ENCODE assay signal across 1 cellular context in the genomic region with DNA sequence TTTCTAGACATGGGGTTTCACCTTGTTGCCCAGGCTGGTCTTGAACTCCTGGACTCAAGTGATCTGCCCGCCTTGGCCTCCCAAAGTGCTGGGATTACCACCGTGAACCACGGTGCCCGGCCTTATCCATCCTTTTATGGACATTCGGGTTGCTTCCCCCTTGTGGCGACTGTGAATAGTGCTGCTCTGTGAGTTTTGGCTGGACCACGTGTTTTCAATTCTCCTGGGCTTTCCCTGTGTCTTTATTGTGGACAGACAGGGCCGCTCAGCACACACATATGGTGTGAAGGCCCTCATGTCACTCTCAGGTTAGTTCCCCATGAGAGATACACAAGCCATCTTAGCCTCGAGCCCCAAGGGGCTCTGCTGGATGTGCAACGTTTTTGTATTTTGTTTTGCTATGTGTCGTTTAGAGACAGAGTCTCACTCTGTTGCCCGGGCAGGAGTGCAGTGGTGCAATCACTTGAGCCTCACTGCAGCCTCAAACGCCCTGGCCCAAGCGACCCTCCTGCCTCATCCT.
A peak's percentile ranks its signal among the peaks of the same experiment; 100 is the strongest.
TF ChIP-seq lines count a peak whose summit lies in the region.

No MANE protein-coding gene starts in this region.

TF ChIP-seq in HepG2, 621 proteins besides CTCF, POLR2A, EP300 and RAD21 (continued from another document and continues in another):
- TF ChIP-seq, protein P1, sequence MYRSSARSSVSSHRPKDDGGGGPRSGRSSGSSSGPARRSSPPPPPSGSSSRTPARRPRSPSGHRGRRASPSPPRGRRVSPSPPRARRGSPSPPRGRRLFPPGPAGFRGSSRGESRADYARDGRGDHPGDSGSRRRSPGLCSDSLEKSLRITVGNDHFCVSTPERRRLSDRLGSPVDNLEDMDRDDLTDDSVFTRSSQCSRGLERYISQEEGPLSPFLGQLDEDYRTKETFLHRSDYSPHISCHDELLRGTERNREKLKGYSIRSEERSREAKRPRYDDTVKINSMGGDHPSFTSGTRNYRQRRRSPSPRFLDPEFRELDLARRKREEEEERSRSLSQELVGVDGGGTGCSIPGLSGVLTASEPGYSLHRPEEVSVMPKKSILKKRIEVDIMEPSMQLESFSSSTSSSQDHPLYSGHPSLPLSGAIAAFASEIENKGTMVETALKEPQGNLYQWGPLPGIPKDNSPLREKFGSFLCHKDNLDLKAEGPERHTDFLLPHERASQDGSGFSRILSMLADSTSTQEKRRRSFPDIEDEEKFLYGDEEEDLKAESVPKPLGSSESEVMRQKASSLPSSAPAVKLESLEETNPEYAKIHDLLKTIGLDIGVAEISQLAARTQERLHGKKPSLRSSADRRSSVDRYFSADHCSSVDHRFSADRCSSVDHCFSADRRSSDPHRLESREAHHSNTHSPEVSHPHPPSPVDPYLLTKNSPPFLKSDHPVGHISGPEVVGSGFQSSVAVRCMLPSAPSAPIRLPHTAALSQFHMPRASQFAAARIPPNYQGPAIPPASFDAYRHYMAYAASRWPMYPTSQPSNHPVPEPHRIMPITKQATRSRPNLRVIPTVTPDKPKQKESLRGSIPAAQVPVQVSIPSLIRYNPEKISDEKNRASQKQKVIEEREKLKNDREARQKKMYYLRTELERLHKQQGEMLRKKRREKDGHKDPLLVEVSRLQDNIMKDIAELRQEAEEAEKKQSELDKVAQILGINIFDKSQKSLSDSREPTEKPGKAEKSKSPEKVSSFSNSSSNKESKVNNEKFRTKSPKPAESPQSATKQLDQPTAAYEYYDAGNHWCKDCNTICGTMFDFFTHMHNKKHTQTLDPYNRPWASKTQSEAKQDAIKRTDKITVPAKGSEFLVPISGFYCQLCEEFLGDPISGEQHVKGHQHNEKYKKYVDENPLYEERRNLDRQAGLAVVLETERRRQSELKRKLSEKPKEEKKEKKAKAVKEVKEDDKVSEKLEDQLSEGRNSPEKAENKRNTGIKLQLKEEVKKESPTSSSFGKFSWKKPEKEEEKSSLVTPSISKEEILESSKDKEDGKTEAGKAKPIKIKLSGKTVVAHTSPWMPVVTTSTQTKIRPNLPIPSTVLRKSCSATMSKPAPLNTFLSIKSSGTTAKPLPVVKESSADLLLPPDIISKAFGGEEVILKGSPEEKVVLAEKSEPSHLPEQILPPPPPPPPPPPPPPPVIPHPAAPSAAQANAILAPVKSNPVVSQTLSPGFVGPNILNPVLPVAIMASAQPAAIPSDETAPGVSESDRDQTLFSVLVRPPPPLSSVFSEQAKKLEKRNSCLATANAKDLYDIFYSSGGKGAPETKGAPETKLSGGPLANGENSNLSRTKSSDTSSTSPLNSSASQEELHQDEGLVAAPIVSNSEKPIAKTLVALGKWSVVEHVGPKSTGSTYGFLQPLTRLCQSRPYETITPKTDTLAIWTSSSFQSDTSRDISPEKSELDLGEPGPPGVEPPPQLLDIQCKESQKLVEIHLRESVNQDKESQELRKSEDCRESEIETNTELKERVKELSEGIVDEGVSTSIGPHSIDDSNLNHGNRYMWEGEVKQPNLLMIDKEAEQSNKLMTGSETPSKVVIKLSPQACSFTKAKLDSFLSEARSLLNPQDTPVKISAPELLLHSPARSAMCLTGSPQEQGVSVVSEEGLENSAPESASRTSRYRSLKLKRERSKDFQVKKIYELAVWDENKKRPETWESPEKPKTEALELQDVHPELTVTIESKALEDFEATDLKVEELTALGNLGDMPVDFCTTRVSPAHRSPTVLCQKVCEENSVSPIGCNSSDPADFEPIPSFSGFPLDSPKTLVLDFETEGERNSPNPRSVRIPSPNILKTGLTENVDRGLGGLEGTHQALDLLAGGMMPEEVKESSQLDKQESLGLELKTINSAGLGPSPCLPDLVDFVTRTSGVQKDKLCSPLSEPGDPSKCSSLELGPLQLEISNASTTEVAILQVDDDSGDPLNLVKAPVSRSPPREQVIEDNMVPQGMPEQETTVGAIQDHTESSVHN (CRISPR knock-in tag; IDR thresholded peaks at IDR 0.05): peak; percentile 48; the same call in 1 of the 2 replicates
- TF ChIP-seq HNF1A (IDR thresholded peaks at IDR 0.05; ENCODE audit: low read depth) (no peak), HNF1A (CRISPR knock-in tag; IDR thresholded peaks at IDR 0.05; ENCODE audit: borderline replicate concordance) (no peak), ZNF432 (CRISPR knock-in tag; IDR thresholded peaks at IDR 0.05; ENCODE audit: borderline replicate concordance) (no peak), SAP130 (CRISPR knock-in tag; IDR thresholded peaks at IDR 0.05; ENCODE audit: low read depth) (peak; percentile 79), TMF1 (CRISPR knock-in tag; IDR thresholded peaks at IDR 0.05; ENCODE audit: low read depth) (no peak), IRF2 (CRISPR knock-in tag; IDR thresholded peaks at IDR 0.05) (peak; percentile 53; the same call in 1 of the 2 replicates), ZNF619 (CRISPR knock-in tag; IDR thresholded peaks at IDR 0.05) (no peak), MTA3 (CRISPR knock-in tag; IDR thresholded peaks at IDR 0.05) (no peak), ZNF224 (CRISPR knock-in tag; IDR thresholded peaks at IDR 0.05) (no peak), PHF20 (CRISPR knock-in tag; IDR thresholded peaks at IDR 0.05) (no peak), ZSCAN20 (CRISPR knock-in tag; IDR thresholded peaks at IDR 0.05; ENCODE audit: borderline replicate concordance) (no peak), ZSCAN22 (CRISPR knock-in tag; IDR thresholded peaks at IDR 0.05) (no peak), DR1 (CRISPR knock-in tag; IDR thresholded peaks at IDR 0.05) (no peak), SKI (IDR thresholded peaks at IDR 0.05; ENCODE audit: partially characterized antibody) (no peak), ZNF10 (CRISPR knock-in tag; IDR thresholded peaks at IDR 0.05; ENCODE audit: borderline replicate concordance, low read depth) (no peak), ZNF460 (CRISPR knock-in tag; IDR thresholded peaks at IDR 0.05; ENCODE audit: borderline replicate concordance) (no peak), MTF1 (CRISPR knock-in tag; IDR thresholded peaks at IDR 0.05) (no peak), SUZ12 (IDR thresholded peaks at IDR 0.05; ENCODE audit: low read depth, low read length) (no peak), ZNF766 (CRISPR knock-in tag; IDR thresholded peaks at IDR 0.05; ENCODE audit: borderline replicate concordance) (no peak), ZSCAN25 (CRISPR knock-in tag; IDR thresholded peaks at IDR 0.05) (no peak), HNRNPH1 (optimal IDR thresholded peaks at IDR 0.05; ENCODE audit: low read depth, low read length) (no peak), HDAC1 (CRISPR knock-in tag; IDR thresholded peaks at IDR 0.05) (no peak), ZNF562 (CRISPR knock-in tag; IDR thresholded peaks at IDR 0.05; ENCODE audit: borderline replicate concordance) (no peak), PLRG1 (conservative IDR thresholded peaks at IDR 0.05) (no peak), GFI1 (CRISPR knock-in tag; IDR thresholded peaks at IDR 0.05; ENCODE audit: borderline replicate concordance) (no peak), ZNF614 (CRISPR knock-in tag; IDR thresholded peaks at IDR 0.05; ENCODE audit: borderline replicate concordance) (no peak), ZFAT (CRISPR knock-in tag; conservative IDR thresholded peaks at IDR 0.05) (no peak), ZNF629 (CRISPR knock-in tag; conservative IDR thresholded peaks at IDR 0.05) (no peak)
- TF ChIP-seq, protein P2, sequence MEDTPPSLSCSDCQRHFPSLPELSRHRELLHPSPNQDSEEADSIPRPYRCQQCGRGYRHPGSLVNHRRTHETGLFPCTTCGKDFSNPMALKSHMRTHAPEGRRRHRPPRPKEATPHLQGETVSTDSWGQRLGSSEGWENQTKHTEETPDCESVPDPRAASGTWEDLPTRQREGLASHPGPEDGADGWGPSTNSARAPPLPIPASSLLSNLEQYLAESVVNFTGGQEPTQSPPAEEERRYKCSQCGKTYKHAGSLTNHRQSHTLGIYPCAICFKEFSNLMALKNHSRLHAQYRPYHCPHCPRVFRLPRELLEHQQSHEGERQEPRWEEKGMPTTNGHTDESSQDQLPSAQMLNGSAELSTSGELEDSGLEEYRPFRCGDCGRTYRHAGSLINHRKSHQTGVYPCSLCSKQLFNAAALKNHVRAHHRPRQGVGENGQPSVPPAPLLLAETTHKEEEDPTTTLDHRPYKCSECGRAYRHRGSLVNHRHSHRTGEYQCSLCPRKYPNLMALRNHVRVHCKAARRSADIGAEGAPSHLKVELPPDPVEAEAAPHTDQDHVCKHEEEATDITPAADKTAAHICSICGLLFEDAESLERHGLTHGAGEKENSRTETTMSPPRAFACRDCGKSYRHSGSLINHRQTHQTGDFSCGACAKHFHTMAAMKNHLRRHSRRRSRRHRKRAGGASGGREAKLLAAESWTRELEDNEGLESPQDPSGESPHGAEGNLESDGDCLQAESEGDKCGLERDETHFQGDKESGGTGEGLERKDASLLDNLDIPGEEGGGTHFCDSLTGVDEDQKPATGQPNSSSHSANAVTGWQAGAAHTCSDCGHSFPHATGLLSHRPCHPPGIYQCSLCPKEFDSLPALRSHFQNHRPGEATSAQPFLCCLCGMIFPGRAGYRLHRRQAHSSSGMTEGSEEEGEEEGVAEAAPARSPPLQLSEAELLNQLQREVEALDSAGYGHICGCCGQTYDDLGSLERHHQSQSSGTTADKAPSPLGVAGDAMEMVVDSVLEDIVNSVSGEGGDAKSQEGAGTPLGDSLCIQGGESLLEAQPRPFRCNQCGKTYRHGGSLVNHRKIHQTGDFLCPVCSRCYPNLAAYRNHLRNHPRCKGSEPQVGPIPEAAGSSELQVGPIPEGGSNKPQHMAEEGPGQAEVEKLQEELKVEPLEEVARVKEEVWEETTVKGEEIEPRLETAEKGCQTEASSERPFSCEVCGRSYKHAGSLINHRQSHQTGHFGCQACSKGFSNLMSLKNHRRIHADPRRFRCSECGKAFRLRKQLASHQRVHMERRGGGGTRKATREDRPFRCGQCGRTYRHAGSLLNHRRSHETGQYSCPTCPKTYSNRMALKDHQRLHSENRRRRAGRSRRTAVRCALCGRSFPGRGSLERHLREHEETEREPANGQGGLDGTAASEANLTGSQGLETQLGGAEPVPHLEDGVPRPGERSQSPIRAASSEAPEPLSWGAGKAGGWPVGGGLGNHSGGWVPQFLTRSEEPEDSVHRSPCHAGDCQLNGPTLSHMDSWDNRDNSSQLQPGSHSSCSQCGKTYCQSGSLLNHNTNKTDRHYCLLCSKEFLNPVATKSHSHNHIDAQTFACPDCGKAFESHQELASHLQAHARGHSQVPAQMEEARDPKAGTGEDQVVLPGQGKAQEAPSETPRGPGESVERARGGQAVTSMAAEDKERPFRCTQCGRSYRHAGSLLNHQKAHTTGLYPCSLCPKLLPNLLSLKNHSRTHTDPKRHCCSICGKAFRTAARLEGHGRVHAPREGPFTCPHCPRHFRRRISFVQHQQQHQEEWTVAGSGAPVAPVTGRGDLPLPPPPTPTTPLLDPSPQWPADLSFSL (CRISPR knock-in tag; IDR thresholded peaks at IDR 0.05): no peak
- TF ChIP-seq, protein P3, sequence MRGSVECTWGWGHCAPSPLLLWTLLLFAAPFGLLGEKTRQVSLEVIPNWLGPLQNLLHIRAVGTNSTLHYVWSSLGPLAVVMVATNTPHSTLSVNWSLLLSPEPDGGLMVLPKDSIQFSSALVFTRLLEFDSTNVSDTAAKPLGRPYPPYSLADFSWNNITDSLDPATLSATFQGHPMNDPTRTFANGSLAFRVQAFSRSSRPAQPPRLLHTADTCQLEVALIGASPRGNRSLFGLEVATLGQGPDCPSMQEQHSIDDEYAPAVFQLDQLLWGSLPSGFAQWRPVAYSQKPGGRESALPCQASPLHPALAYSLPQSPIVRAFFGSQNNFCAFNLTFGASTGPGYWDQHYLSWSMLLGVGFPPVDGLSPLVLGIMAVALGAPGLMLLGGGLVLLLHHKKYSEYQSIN (CRISPR knock-in tag; IDR thresholded peaks at IDR 0.05; ENCODE audit: borderline replicate concordance): no peak
- TF ChIP-seq, protein P4, sequence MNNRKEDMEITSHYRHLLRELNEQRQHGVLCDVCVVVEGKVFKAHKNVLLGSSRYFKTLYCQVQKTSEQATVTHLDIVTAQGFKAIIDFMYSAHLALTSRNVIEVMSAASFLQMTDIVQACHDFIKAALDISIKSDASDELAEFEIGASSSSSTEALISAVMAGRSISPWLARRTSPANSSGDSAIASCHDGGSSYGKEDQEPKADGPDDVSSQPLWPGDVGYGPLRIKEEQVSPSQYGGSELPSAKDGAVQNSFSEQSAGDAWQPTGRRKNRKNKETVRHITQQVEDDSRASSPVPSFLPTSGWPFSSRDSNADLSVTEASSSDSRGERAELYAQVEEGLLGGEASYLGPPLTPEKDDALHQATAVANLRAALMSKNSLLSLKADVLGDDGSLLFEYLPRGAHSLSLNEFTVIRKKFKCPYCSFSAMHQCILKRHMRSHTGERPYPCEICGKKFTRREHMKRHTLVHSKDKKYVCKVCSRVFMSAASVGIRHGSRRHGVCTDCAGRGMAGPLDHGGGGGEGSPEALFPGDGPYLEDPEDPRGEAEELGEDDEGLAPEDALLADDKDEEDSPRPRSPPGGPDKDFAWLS (CRISPR knock-in tag; IDR thresholded peaks at IDR 0.05; ENCODE audit: borderline replicate concordance): no peak
- TF ChIP-seq, protein P5, sequence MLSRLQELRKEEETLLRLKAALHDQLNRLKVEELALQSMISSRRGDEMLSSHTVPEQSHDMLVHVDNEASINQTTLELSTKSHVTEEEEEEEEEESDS (CRISPR knock-in tag; IDR thresholded peaks at IDR 0.05; ENCODE audit: borderline replicate concordance): no peak; the same call in 1 of the 2 replicates
